Comparison of ENCODE assay signal across 10 cellular contexts in genomic region chr2:85580206-85580605, GRCh38. TPM values are rescaled to one million over a fixed set of nuclear protein-coding genes. Genes with fewer than 3 reads are reported as not detected.
DNase-seq lines count a peak whose midpoint lies in the region; ATAC-seq and TF ChIP-seq lines count a peak whose summit lies in the region.
"Had no signal": no experiment of that assay in that cellular context is flagged by ENCODE, and none has a peak within 500 bp of the region (broad histone marks: within the 10 kb centered on the region; RNA-seq: fewer than 3 reads in every experiment).

No MANE protein-coding gene starts in this region.

- H3K27me3 Mint-ChIP-seq in CD4-positive, alpha-beta T cell = no peaks in the 10 kb centered on the region
- H3K27me3 Mint-ChIP-seq in endodermal cell (ENCODE audit: insufficient read depth) (peaks cover 2% of the 10 kb centered on the region), HFFc6 (ENCODE audit: insufficient read depth) (peaks cover 8% of the 10 kb centered on the region)

- no peak for TF ChIP-seq EP300 in gastroesophageal sphincter (IDR thresholded peaks at IDR 0.05)

- H3K27ac ChIP-seq in CD4-positive, alpha-beta T cell (ENCODE audit: low read depth, low read length) = no peak overlapping the region
- H3K27ac ChIP-seq in HUES48 (ENCODE audit: low read depth, low read length) (peak overlapping the region; percentile 92), endodermal cell (ENCODE audit: low read depth, low read length) (peak overlapping the region; percentile 92), gastrocnemius medialis (peak overlapping the region; percentile 73 to 92 (median 82)), gastroesophageal sphincter (peak overlapping the region in 2 of 4 donors; percentile 63 to 73)
- H3K27ac ChIP-seq: parathyroid adenoma had no signal

- H3K4me3 ChIP-seq in HUES48 (ENCODE audit: low read depth, low read length) = no peak overlapping the region
- peak overlapping the region; percentile 87 for H3K4me3 ChIP-seq in endodermal cell (ENCODE audit: low read length)
- no peak overlapping the region for H3K4me3 ChIP-seq in gastrocnemius medialis
- H3K4me3 ChIP-seq in gastroesophageal sphincter = no peak overlapping the region

- CTCF ChIA-PET in CD4-positive, alpha-beta T cell (lab: Charles Lee) = no interaction called here

- H3K9me3 Mint-ChIP-seq in CD4-positive, alpha-beta T cell = no peaks in the 10 kb centered on the region
- no peaks in the 10 kb centered on the region for H3K9me3 Mint-ChIP-seq in endodermal cell
- no peaks in the 10 kb centered on the region for H3K9me3 Mint-ChIP-seq in HFFc6
- H3K9me3 Mint-ChIP-seq: WTC11 had no signal

- intact Hi-C loops in CD4-positive, alpha-beta T cell (cut with DNase I, micrococcal nuclease) = no loop called here
- intact Hi-C loops in gastrocnemius medialis (cut with DNase I; ENCODE audit: low total_unique reads) = no loop called here

- H3K4me3 Mint-ChIP-seq in CD4-positive, alpha-beta T cell = peak overlapping the region; percentile 93
- H3K4me3 Mint-ChIP-seq in endodermal cell (peak overlapping the region; percentile 85), HFFc6 (no peak overlapping the region)

- TF ChIP-seq POLR2A in gastrocnemius medialis (IDR thresholded peaks at IDR 0.05) = no peak
- TF ChIP-seq POLR2A in gastroesophageal sphincter (IDR thresholded peaks at IDR 0.05) = no peak

- H3K9ac ChIP-seq in HUES48 (ENCODE audit: low read depth, low read length) (no peak overlapping the region), endodermal cell (ENCODE audit: extremely low read depth, low read length, poor library complexity, severe bottlenecking) (peak overlapping the region; percentile 66)
- H3K9ac ChIP-seq: parathyroid adenoma had no signal

- in situ Hi-C loops in gastrocnemius medialis (cut with MboI; ENCODE audit: low sequenced_read_pairs in 4 of 4) = no loop called here

- peaks cover 62% of the 10 kb centered on the region for H3K4me1 Mint-ChIP-seq in CD4-positive, alpha-beta T cell (ENCODE audit: low read depth)
- H3K4me1 Mint-ChIP-seq in endodermal cell (peaks cover 51% of the 10 kb centered on the region), HFFc6 (ENCODE audit: low read depth) (peaks cover 29% of the 10 kb centered on the region)

- no peak for ATAC-seq in CD4-positive, alpha-beta T cell (ENCODE audit: poor library complexity)
- ATAC-seq in gastrocnemius medialis (no peak), gastroesophageal sphincter (no peak), HG03045 (IDR thresholded peaks at IDR 0.05; ENCODE audit: unreplicated experiment) (no peak)
- ATAC-seq: WTC11 had no signal

- TF ChIP-seq CTCF in CD4-positive, alpha-beta T cell (IDR thresholded peaks at IDR 0.05) = no peak
- no peak for TF ChIP-seq CTCF in endodermal cell (conservative IDR thresholded peaks at IDR 0.05)
- TF ChIP-seq CTCF in gastrocnemius medialis (IDR thresholded peaks at IDR 0.05 in 4 of 5, conservative IDR thresholded peaks at IDR 0.05 in 1 of 5) = no peak
- no peak for TF ChIP-seq CTCF in HFFc6 (IDR thresholded peaks at IDR 0.05)
- TF ChIP-seq CTCF in gastroesophageal sphincter (IDR thresholded peaks at IDR 0.05) = no peak

- H3K4me1 ChIP-seq in HUES48 (ENCODE audit: control insufficient read depth, insufficient read depth, low read length) (peaks cover 25% of the 10 kb centered on the region), endodermal cell (ENCODE audit: control insufficient read depth, insufficient read depth, low read length) (peaks cover 16% of the 10 kb centered on the region), gastrocnemius medialis (peaks cover 38 to 44% of the 10 kb centered on the region in 2 donors), gastroesophageal sphincter (peaks cover 0 to 64% (median 30%) of the 10 kb centered on the region in 3 donors)

- POLR2A ChIA-PET in CD4-positive, alpha-beta T cell (lab: Charles Lee) = interaction anchor here (1.0 to 4.5 kb wide), 4 partner anchors 15 to 35 kb away, joined by 5 to 19 read pairs (median 7); partner anchors contain the start of genes GGCX, RNF181 and USP39

- H3K27ac Mint-ChIP-seq in CD4-positive, alpha-beta T cell = peak overlapping the region; percentile 67
- H3K27ac Mint-ChIP-seq in endodermal cell (peak overlapping the region; percentile 91), HFFc6 (no peak overlapping the region)

- H3K27me3 ChIP-seq in CD4-positive, alpha-beta T cell (ENCODE audit: control insufficient read depth, insufficient read depth, low read length) = no peaks in the 10 kb centered on the region
- H3K27me3 ChIP-seq in HUES48 (ENCODE audit: control insufficient read depth, insufficient read depth, low read length) (peaks cover 25% of the 10 kb centered on the region), endodermal cell (ENCODE audit: control insufficient read depth, insufficient read depth, low read length, poor library complexity, severe bottlenecking) (no peaks in the 10 kb centered on the region), gastrocnemius medialis (no peaks in the 10 kb centered on the region), gastroesophageal sphincter (no peaks in the 10 kb centered on the region)

- H3K9me3 ChIP-seq in CD4-positive, alpha-beta T cell (ENCODE audit: control insufficient read depth, low read length) = no peaks in the 10 kb centered on the region
- H3K9me3 ChIP-seq in HUES48 (ENCODE audit: control insufficient read depth, insufficient read depth, low read length) (no peaks in the 10 kb centered on the region), endodermal cell (ENCODE audit: control insufficient read depth, low read length) (no peaks in the 10 kb centered on the region), gastrocnemius medialis (no peaks in the 10 kb centered on the region), gastroesophageal sphincter (no peaks in the 10 kb centered on the region)

- no peaks in the 10 kb centered on the region for H3K36me3 ChIP-seq in HUES48 (ENCODE audit: control insufficient read depth, insufficient read depth, low read length)
- H3K36me3 ChIP-seq in endodermal cell (ENCODE audit: control insufficient read depth, insufficient read depth, low read length) = peaks cover 38% of the 10 kb centered on the region
- no peaks in the 10 kb centered on the region for H3K36me3 ChIP-seq in gastrocnemius medialis
- no peaks in the 10 kb centered on the region for H3K36me3 ChIP-seq in gastroesophageal sphincter

- DNase-seq in CD4-positive, alpha-beta T cell = no peak
- DNase-seq in endodermal cell (no peak), gastrocnemius medialis (no peak), HFFc6 (no peak)
- DNase-seq: NCI-H1417 had no signal

- 83 to 87% methylated on average over 1 to 3 of the region's 3 CpGs for WGBS in endodermal cell (ENCODE audit: insufficient coverage in 1 of 2, insufficient read length in 1 of 2), 2 experiments
- WGBS in gastroesophageal sphincter (ENCODE audit: low coverage in 1 of 2), 2 donors = 80 to 83% methylated on average over 3 of the region's 3 CpGs

- peaks cover 54% of the 10 kb centered on the region for H3K36me3 Mint-ChIP-seq in CD4-positive, alpha-beta T cell (ENCODE audit: low read depth)
- H3K36me3 Mint-ChIP-seq in endodermal cell (ENCODE audit: low read depth) (peaks cover 23% of the 10 kb centered on the region), HFFc6 (ENCODE audit: low read depth) (no peaks in the 10 kb centered on the region)

RNA-seq across cellular contexts. Expression of gene VAMP8, which starts 2.8 kb away (rescaled TPM):
- total RNA-seq in CD4-positive, alpha-beta T cell = 10 to 100 TPM; 32.3 to 37.3 TPM
- total RNA-seq in endodermal cell (100 to 1,000 TPM in 1 of 2 donors, 10 to 100 TPM in 1; 80.4 to 146 TPM), gastrocnemius medialis (10 to 100 TPM in 1 of 4 donors, 1 to 10 TPM in 3; 5.3 to 12.1 (median 7.1) TPM), gastroesophageal sphincter (10 to 100 TPM in 2 of 4 donors, 1 to 10 TPM in 1, not detected in 1; 4.9 to 30.5 (median 13.6) TPM)
- 60.6 TPM for polyA plus RNA-seq in endodermal cell (2013, experiment 1 of 2)
- 58.9 TPM for polyA plus RNA-seq in endodermal cell (2013, experiment 2 of 2)
- under 1 TPM in 4 of 6 experiments, not detected in 2; 0.31 to 0.46 (median 0.35) TPM for total RNA-seq in HFFc6 (2021; fragmentation: NEBNext Ultra II Directional; extraction: Animal tissue kit (Norgen Biotek cat#: 25700))

RNA-seq across cellular contexts. Expression of gene VAMP5, which starts 4.0 kb away (rescaled TPM):
- total RNA-seq in CD4-positive, alpha-beta T cell = 10 to 100 TPM; 17.0 to 17.2 TPM
- total RNA-seq in endodermal cell (10 to 100 TPM in 1 of 2 donors, 1 to 10 TPM in 1; 6.3 to 13.9 TPM), gastrocnemius medialis (10 to 100 TPM; 19.9 to 47.0 (median 36.9) TPM), gastroesophageal sphincter (10 to 100 TPM; 37.6 to 56.5 (median 51.2) TPM)
- 13.7 TPM for polyA plus RNA-seq in endodermal cell (2013, experiment 1 of 2)
- 17.3 TPM for polyA plus RNA-seq in endodermal cell (2013, experiment 2 of 2)
- 10 to 100 TPM; 51.2 to 84.2 (median 71.4) TPM for total RNA-seq in HFFc6 (2021; fragmentation: NEBNext Ultra II Directional; extraction: Animal tissue kit (Norgen Biotek cat#: 25700))

RNA-seq across cellular contexts. Expression of gene RNF181, which starts 15.3 kb away (rescaled TPM):
- total RNA-seq in CD4-positive, alpha-beta T cell = 10 to 100 TPM; 41.5 to 43.8 TPM
- total RNA-seq in endodermal cell (100 to 1,000 TPM; 113 to 118 TPM), gastrocnemius medialis (100 to 1,000 TPM; 207 to 235 (median 215) TPM), gastroesophageal sphincter (100 to 1,000 TPM; 113 to 174 (median 148) TPM)
- polyA plus RNA-seq in endodermal cell (2013, experiment 1 of 2) = 117 TPM
- polyA plus RNA-seq in endodermal cell (2013, experiment 2 of 2) = 122 TPM
- 100 to 1,000 TPM; 121 to 160 (median 146) TPM for total RNA-seq in HFFc6 (2021; fragmentation: NEBNext Ultra II Directional; extraction: Animal tissue kit (Norgen Biotek cat#: 25700))

RNA-seq across cellular contexts. Expression of gene GGCX, which starts 18.9 kb away (rescaled TPM):
- 10 to 100 TPM; 22.9 to 27.6 TPM for total RNA-seq in CD4-positive, alpha-beta T cell
- total RNA-seq in endodermal cell = 10 to 100 TPM; 74.5 to 89.5 TPM
- 41.7 TPM for polyA plus RNA-seq in endodermal cell (2013, experiment 1 of 2)
- 37.9 TPM for polyA plus RNA-seq in endodermal cell (2013, experiment 2 of 2)
- total RNA-seq in gastrocnemius medialis = 10 to 100 TPM; 18.3 to 33.1 (median 28.2) TPM
- 10 to 100 TPM; 55.9 to 68.9 (median 62.4) TPM for total RNA-seq in HFFc6 (2021; fragmentation: NEBNext Ultra II Directional; extraction: Animal tissue kit (Norgen Biotek cat#: 25700))
- 10 to 100 TPM; 16.2 to 29.3 (median 24.3) TPM for total RNA-seq in gastroesophageal sphincter

RNA-seq across cellular contexts. Expression of gene TMEM150A, which starts 22.3 kb away (rescaled TPM):
- total RNA-seq in CD4-positive, alpha-beta T cell = 1 to 10 TPM; 6.6 to 7.0 TPM
- total RNA-seq in endodermal cell = 10 to 100 TPM; 23.8 to 32.2 TPM
- 19.4 TPM for polyA plus RNA-seq in endodermal cell (2013, experiment 1 of 2)
- polyA plus RNA-seq in endodermal cell (2013, experiment 2 of 2) = 13.3 TPM
- total RNA-seq in gastrocnemius medialis = 100 to 1,000 TPM in 1 of 4 donors, 10 to 100 TPM in 3; 44.4 to 102 (median 80.7) TPM
- 10 to 100 TPM; 10.3 to 20.4 (median 12.7) TPM for total RNA-seq in HFFc6 (2021; fragmentation: NEBNext Ultra II Directional; extraction: Animal tissue kit (Norgen Biotek cat#: 25700))
- total RNA-seq in gastroesophageal sphincter = 10 to 100 TPM; 17.6 to 26.9 (median 19.9) TPM
